In genomic region chr1:53575141-53575947, GRCh38 we compare ENCODE assay signal across 16 cellular contexts.
DNase-seq lines count a peak whose midpoint lies in the region; ATAC-seq and TF ChIP-seq lines count a peak whose summit lies in the region.
"Had no signal": no experiment of that assay in that cellular context is flagged by ENCODE, and none has a peak within 500 bp of the region (broad histone marks: within the 10 kb centered on the region; RNA-seq: fewer than 3 reads in every experiment).

No MANE protein-coding gene starts in this region.

- H3K18ac ChIP-seq in neuronal stem cell (ENCODE audit: low read length), result peak overlapping the region; percentile 12

- H3K27ac ChIP-seq in neuronal stem cell (replicated peaks; ENCODE audit: low read length), result no peak overlapping the region
- H3K27ac ChIP-seq: upper lobe of left lung had no signal

- H3K36me3 ChIP-seq in neuronal stem cell (replicated peaks in 1 of 2; ENCODE audit: control insufficient read depth in 2 of 2, insufficient read depth in 2 of 2, low read length in 2 of 2), result no peaks in the 10 kb centered on the region
- H3K36me3 ChIP-seq: upper lobe of left lung had no signal

- no peak overlapping the region for H3K4me3 Mint-ChIP-seq in stimulated activated naive CD8-positive, alpha-beta T cell treated with anti-CD3 and anti-CD28 coated beads, Interleukin-15, amount 100 ng/mL, for 72 hours
- H3K4me3 Mint-ChIP-seq in brain, result no peak overlapping the region
- H3K4me3 Mint-ChIP-seq: nephron progenitor cell had no signal

- H2AK5ac ChIP-seq in neuronal stem cell (ENCODE audit: low read depth, low read length), result no peak overlapping the region

- no peaks in the 10 kb centered on the region for H3K9me3 ChIP-seq in neuronal stem cell (replicated peaks in 1 of 2; ENCODE audit: control insufficient read depth in 2 of 2, insufficient read depth in 1 of 2, low read depth in 1 of 2, low read length in 2 of 2)
- H3K9me3 ChIP-seq: upper lobe of left lung had no signal

- H3K23ac ChIP-seq in neuronal stem cell (ENCODE audit: low read depth, low read length, poor library complexity), result peak overlapping the region; percentile 27

- no peaks in the 10 kb centered on the region for H3K9me3 Mint-ChIP-seq in stimulated activated naive CD8-positive, alpha-beta T cell treated with anti-CD3 and anti-CD28 coated beads, Interleukin-15, amount 100 ng/mL, for 72 hours
- peaks cover 0 to 4% (median 0%) of the 10 kb centered on the region in 5 experiments for H3K9me3 Mint-ChIP-seq in brain
- H3K9me3 Mint-ChIP-seq: nephron progenitor cell had no signal

- H3K4ac ChIP-seq in neuronal stem cell (ENCODE audit: low read length), result peak overlapping the region; percentile 13

- no peaks in the 10 kb centered on the region for H3K27me3 Mint-ChIP-seq in stimulated activated naive CD8-positive, alpha-beta T cell treated with anti-CD3 and anti-CD28 coated beads, Interleukin-15, amount 100 ng/mL, for 72 hours
- H3K27me3 Mint-ChIP-seq in brain, result peaks cover 4% of the 10 kb centered on the region

- no peaks in the 10 kb centered on the region for H3K4me1 Mint-ChIP-seq in stimulated activated naive CD8-positive, alpha-beta T cell treated with anti-CD3 and anti-CD28 coated beads, Interleukin-15, amount 100 ng/mL, for 72 hours
- peaks cover 72% of the 10 kb centered on the region for H3K4me1 Mint-ChIP-seq in brain

- TF ChIP-seq CTCF in brain (conservative IDR thresholded peaks at IDR 0.05), result no peak

- WGBS in neuronal stem cell (ENCODE audit: extremely low coverage in 2 of 2, insufficient read length in 2 of 2, insufficient replicate concordance in 1 of 2), 2 donors, result no CpG with 5 or more reads among the region's 14 CpGs

- ATAC-seq in stimulated activated naive CD8-positive, alpha-beta T cell treated with anti-CD3 and anti-CD28 coated beads, Interleukin-15, amount 100 ng/mL, for 72 hours, result peak; percentile 24
- no peak for ATAC-seq in stimulated activated naive CD8-positive, alpha-beta T cell treated with anti-CD3 and anti-CD28 coated beads, Interleukin-15, Interleukin-2, amounts not matched to agents 100 U/mL and 50 U/mL, for 24 hours
- ATAC-seq in GM18873 (IDR thresholded peaks at IDR 0.05; ENCODE audit: low FRiP score, unreplicated experiment), result no peak

- no peak overlapping the region for H3K4me3 ChIP-seq in neuronal stem cell (ENCODE audit: low read length in 2 of 2)
- H3K4me3 ChIP-seq: upper lobe of left lung had no signal

- H2BK120ac ChIP-seq in neuronal stem cell (ENCODE audit: low read depth, low read length), result no peak overlapping the region

- H2BK15ac ChIP-seq in neuronal stem cell (ENCODE audit: low read length), result no peak overlapping the region

- H3K4me2 ChIP-seq in neuronal stem cell (ENCODE audit: insufficient read depth, low read length, poor library complexity, severe bottlenecking), result no peak overlapping the region

- no peak for DNase-seq in stimulated activated naive CD8-positive, alpha-beta T cell treated with anti-CD3 and anti-CD28 coated beads, Interleukin-15, amount 100 ng/mL, for 72 hours
- DNase-seq in stimulated activated naive CD8-positive, alpha-beta T cell treated with anti-CD3 and anti-CD28 coated beads, Interleukin-15, Interleukin-2, amounts not matched to agents 100 U/mL and 50 U/mL, for 24 hours, result no peak
- DNase-seq in neuronal stem cell (ENCODE audit: low spot score) (no peak), NCI-H2196 (lab: John Stamatoyannopoulos, UW; ENCODE audit: unreplicated experiment) (no peak), Ammon's horn (ENCODE audit: low spot score) (no peak)
- DNase-seq: COR-L47, EL, hypothalamus, mesenchymal stem cell, MM.1S, NCI-H1694, NCI-H345, nephron progenitor cell, upper lobe of left lung had no signal

- H3K27me3 ChIP-seq in neuronal stem cell (ENCODE audit: control insufficient read depth in 3 of 3, insufficient read depth in 3 of 3, low read depth in 1 of 3, low read length in 3 of 3), result peaks cover 0 to 29% (median 0%) of the 10 kb centered on the region in 3 experiments
- H3K27me3 ChIP-seq: upper lobe of left lung had no signal

- H2BK5ac ChIP-seq in neuronal stem cell (ENCODE audit: low read length), result peak overlapping the region; percentile 35

- H3K27ac Mint-ChIP-seq in stimulated activated naive CD8-positive, alpha-beta T cell treated with anti-CD3 and anti-CD28 coated beads, Interleukin-15, amount 100 ng/mL, for 72 hours, result no peak overlapping the region
- H3K27ac Mint-ChIP-seq in brain, result peak overlapping the region; percentile 28 to 95 (median 79)
- H3K27ac Mint-ChIP-seq: nephron progenitor cell had no signal

- no peaks in the 10 kb centered on the region for H3K36me3 Mint-ChIP-seq in brain

- H4K91ac ChIP-seq in neuronal stem cell (ENCODE audit: low read depth, low read length, poor library complexity), result no peak overlapping the region

- H3K79me1 ChIP-seq in neuronal stem cell (ENCODE audit: low read depth, low read length), result no peaks in the 10 kb centered on the region

- H2AFZ ChIP-seq in neuronal stem cell (ENCODE audit: low read length), result peak overlapping the region; percentile 4

- H3K14ac ChIP-seq in neuronal stem cell (ENCODE audit: low read length), result no peak overlapping the region

- H3K9ac ChIP-seq in neuronal stem cell (ENCODE audit: low read depth, low read length, poor library complexity), result no peak overlapping the region

- H2BK12ac ChIP-seq in neuronal stem cell (ENCODE audit: low read length), result no peak overlapping the region

- no peak overlapping the region for H4K8ac ChIP-seq in neuronal stem cell (ENCODE audit: low read depth, low read length)

- H3K4me1 ChIP-seq in neuronal stem cell (ENCODE audit: control insufficient read depth in 2 of 2, insufficient read depth in 1 of 2, low read depth in 1 of 2, low read length in 2 of 2), result peaks cover 4 to 21% of the 10 kb centered on the region in 2 donors
- H3K4me1 ChIP-seq: upper lobe of left lung had no signal

Comparison
In these comparisons a context has a peak if more than half of its experiments do, and no peak if none do; other contexts are left out.
1. H3K27ac Mint-ChIP-seq: peak in brain (5 of 5); none in stimulated activated naive CD8-positive, alpha-beta T cell treated with anti-CD3 and anti-CD28 coated beads, Interleukin-15, amount 100 ng/mL, for 72 hours (0 of 2).